ENCODE assay signal across 13 cellular contexts in the genomic region with DNA sequence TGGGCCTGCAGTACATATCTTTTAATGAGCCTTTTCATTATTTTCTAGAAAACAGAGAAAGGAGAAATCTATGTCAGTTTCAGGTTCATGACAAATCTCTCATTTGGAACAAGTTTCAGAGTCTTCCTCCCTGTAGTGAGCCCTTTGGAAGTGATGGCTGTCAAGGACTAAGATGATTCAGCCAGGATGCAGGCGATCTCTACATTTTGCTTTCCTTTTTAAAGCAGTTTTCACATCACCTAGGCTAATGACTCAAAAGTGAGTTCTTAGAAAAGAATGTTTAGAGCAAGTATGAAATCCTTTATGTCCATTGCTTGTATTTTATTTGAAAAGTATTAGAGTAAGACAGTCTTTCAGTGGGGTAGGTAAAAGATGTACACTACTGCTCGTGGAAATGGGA.
"Had no signal": no experiment of that assay in that cellular context is flagged by ENCODE, and none has a peak within 500 bp of the region (broad histone marks: within the 10 kb centered on the region; RNA-seq: fewer than 3 reads in every experiment).

No MANE protein-coding gene starts in this region.

- ATAC-seq: activated T-helper 17 cell treated with anti-CD3 and anti-CD28 coated beads, Interleukin-2, amount 50 U/mL, for 72 hours; esophagus mucosa; heart left ventricle; left lung; sciatic nerve had no signal

- H3K27ac ChIP-seq: dorsolateral prefrontal cortex, heart left ventricle, left lung had no signal

- H3K4me1 ChIP-seq: heart left ventricle, left lung had no signal

- H3K27me3 ChIP-seq: heart left ventricle, left lung had no signal

- H3K4me3 ChIP-seq: dorsolateral prefrontal cortex, heart left ventricle, left lung had no signal

- DNase-seq: activated CD4-positive, alpha-beta T cell treated with anti-CD3 and anti-CD28 coated beads, Interleukin-2, amount 50 U/mL, for 1 hour; activated T-cell treated with anti-CD3 and anti-CD28 coated beads for 4 hours; amniotic stem cell; dorsolateral prefrontal cortex; heart left ventricle; islet precursor cell; occipital lobe; stimulated activated CD4-positive, alpha-beta T cell treated with anti-CD3 and anti-CD28 coated beads, Interleukin-2, amount 100 ng/mL, for 24 hours; stimulated activated naive CD4-positive, alpha-beta T cell treated with Interleukin-2 at 50 U/mL for 16 hours had no signal

- H3K9me3 ChIP-seq: heart left ventricle, left lung had no signal

- H3K36me3 ChIP-seq: heart left ventricle, left lung had no signal
